ENCODE assay signal across 13 cellular contexts in the genomic region with DNA sequence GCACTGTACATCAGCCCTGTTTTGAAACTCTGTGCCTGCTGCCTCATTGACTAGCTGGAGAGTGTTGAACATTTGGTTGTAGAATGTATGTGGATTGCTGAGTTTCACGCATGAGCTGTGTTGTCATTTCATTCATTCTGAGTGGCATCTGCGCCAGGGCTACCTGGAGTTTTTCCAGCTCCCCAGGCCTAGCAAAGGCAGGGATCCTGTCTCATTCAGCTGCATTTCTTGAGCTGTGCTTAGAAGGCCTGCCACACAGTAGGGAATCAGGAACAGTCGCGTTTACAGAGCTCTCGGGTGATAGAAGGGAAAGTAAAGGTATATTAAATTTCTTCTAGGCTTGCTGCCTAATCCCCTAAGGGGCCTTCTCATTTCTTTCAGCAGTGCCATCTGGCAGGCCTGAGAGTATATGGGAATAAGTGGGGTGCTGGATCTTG. TPM values are rescaled to one million over a fixed set of nuclear protein-coding genes. Genes with fewer than 3 reads are reported as not detected.
DNase-seq lines count a peak whose midpoint lies in the region; ATAC-seq and TF ChIP-seq lines count a peak whose summit lies in the region.
"Had no signal": no experiment of that assay in that cellular context is flagged by ENCODE, and none has a peak within 500 bp of the region (broad histone marks: within the 10 kb centered on the region; RNA-seq: fewer than 3 reads in every experiment).

No MANE protein-coding gene starts in this region.

- no peak for TF ChIP-seq CTCF in dorsolateral prefrontal cortex (IDR thresholded peaks at IDR 0.05 in 54 of 56, conservative IDR thresholded peaks at IDR 0.05 in 2 of 56; ENCODE audit: low read depth in 1 of 56, partially characterized antibody in 56 of 56)

- intact Hi-C loops in dorsolateral prefrontal cortex (cut with DNase I), result loop anchor here in 1 of 2 donors (10.0 kb wide), 1 partner anchor 90 kb away; no protein-coding TSS in a partner anchor

- DNase-seq in NCI-H2029 treated with DMSO at 0.1 percent for 48 hours (lab: John Stamatoyannopoulos, UW) (peak; percentile 17), NCI-H2029 (lab: John Stamatoyannopoulos, UW) (no peak), NCI-H524 (lab: John Stamatoyannopoulos, UW) (peak; percentile 97 to 98), dorsolateral prefrontal cortex (peak in 1 of 10 donors; percentile 81), smooth muscle cell of the brain vasculature (ENCODE audit: low read depth, low spot score) (peak; percentile 40), Kasumi-1 (lab: John Stamatoyannopoulos, UW) (no peak), NOMO-1 (lab: John Stamatoyannopoulos, UW; ENCODE audit: unreplicated experiment in 2 of 2) (no peak)
- DNase-seq: activated naive CD4-positive, alpha-beta T cell; central memory CD4-positive, alpha-beta T cell; kidney glomerular epithelial cell; occipital lobe; stimulated activated CD4-positive, alpha-beta T cell treated with anti-CD3 and anti-CD28 coated beads, Interleukin-1b, Interleukin-23, amount 100 ng/mL, for 48 hours had no signal

- peak overlapping the region in 41 of 59 donors; percentile 2 to 71 (median 49) for H3K27ac ChIP-seq in dorsolateral prefrontal cortex

- no peaks in the 10 kb centered on the region for H3K27me3 ChIP-seq in dorsolateral prefrontal cortex

- ATAC-seq in HG02938 (IDR thresholded peaks at IDR 0.05; ENCODE audit: unreplicated experiment), result no peak

- no peak overlapping the region for H3K4me3 ChIP-seq in dorsolateral prefrontal cortex

RNA-seq across cellular contexts. Expression of gene PTPRJ, which starts 44.3 kb away (rescaled TPM):
- total RNA-seq in dorsolateral prefrontal cortex, result 10 to 100 TPM; 28.6 to 58.8 (median 37.2) TPM

Comparison
In these comparisons a context has a peak if more than half of its experiments do, and no peak if none do; other contexts are left out.
1. DNase-seq: peak in NCI-H2029 treated with DMSO at 0.1 percent for 48 hours (single experiment), NCI-H524 (2 of 2) and smooth muscle cell of the brain vasculature (single experiment); none in NCI-H2029 (single experiment), Kasumi-1 (0 of 2) and NOMO-1 (0 of 2).